21 cellular contexts compared by ENCODE assay signal in the genomic region with DNA sequence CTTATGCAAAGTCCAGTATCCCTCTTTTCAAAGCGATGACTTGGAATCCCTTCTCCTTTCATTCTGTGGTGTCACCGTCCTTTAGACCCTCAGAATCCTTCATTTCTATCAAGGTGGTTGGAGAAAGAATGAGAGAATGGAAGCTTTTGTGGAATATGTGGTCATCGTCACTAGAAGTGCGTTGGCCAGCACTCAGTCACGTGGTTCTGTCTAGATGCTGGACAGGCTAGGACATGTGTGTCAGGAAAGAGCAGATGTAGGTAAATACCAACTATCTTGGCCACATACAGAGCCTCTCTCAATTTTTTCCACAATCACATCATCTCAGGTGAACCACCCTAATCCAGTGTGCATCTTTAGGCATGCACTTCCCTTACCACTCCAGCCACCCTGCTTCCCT.
"Had no signal": no experiment of that assay in that cellular context is flagged by ENCODE, and none has a peak within 500 bp of the region (broad histone marks: within the 10 kb centered on the region; RNA-seq: fewer than 3 reads in every experiment).

No MANE protein-coding gene starts in this region.

- H3K9me3 Mint-ChIP-seq: activated CD4-positive, alpha-beta T cell treated with anti-CD3 and anti-CD28 coated beads, Interleukin-2, amount 10 ng/mL, durations not matched to agents 24 days and 14 days; activated CD8-positive, alpha-beta T cell treated with anti-CD3 and anti-CD28 coated beads for 36 hours; activated naive CD4-positive, alpha-beta T cell treated with anti-CD3 and anti-CD28 coated beads, Interleukin-2, amount 50 U/mL, for 72 hours; brain; central memory CD8-positive, alpha-beta T cell; neural progenitor cell had no signal

- H3K9me3 ChIP-seq: lower lobe of right lung, thoracic aorta, upper lobe of left lung had no signal

- H3K36me3 Mint-ChIP-seq: activated CD8-positive, alpha-beta memory T cell treated with anti-CD3 and anti-CD28 coated beads, Interleukin-2, amount 10 ng/mL, durations not matched to agents 7 days and 5 days; activated naive CD4-positive, alpha-beta T cell treated with anti-CD3 and anti-CD28 coated beads, Interleukin-2, amount 50 U/mL, for 72 hours; brain; naive thymus-derived CD4-positive, alpha-beta T cell; neural progenitor cell; stimulated activated memory B cell treated with anti-CD40 and anti-IgM and Interleukin-4, amounts not matched to agents 10 μg/mL and 1 μg/mL and 100 μg/mL, for 72 hours had no signal

- FAIRE-seq: kidney, small intestine had no signal

- H3K36me3 ChIP-seq: lower lobe of right lung, neural progenitor cell, thoracic aorta, upper lobe of left lung had no signal

- H3K4me3 Mint-ChIP-seq: activated CD4-positive, alpha-beta T cell treated with anti-CD3 and anti-CD28 coated beads, Interleukin-2, amount 10 ng/mL, durations not matched to agents 24 days and 14 days; activated CD8-positive, alpha-beta memory T cell treated with anti-CD3 and anti-CD28 coated beads, Interleukin-2, amount 10 ng/mL, durations not matched to agents 7 days and 5 days; activated CD8-positive, alpha-beta T cell treated with anti-CD3 and anti-CD28 coated beads for 36 hours; central memory CD8-positive, alpha-beta T cell; naive thymus-derived CD4-positive, alpha-beta T cell; neural progenitor cell; stimulated activated memory B cell treated with anti-CD40 and anti-IgM and Interleukin-4, amounts not matched to agents 10 μg/mL and 1 μg/mL and 100 μg/mL, for 72 hours had no signal

- H3K9ac ChIP-seq: neural progenitor cell had no signal

- H3K4me2 ChIP-seq: neural progenitor cell had no signal

- DNase-seq: activated CD4-positive, alpha-beta T cell treated with anti-CD3 and anti-CD28 coated beads, Interleukin-2, amount 10 ng/mL, durations not matched to agents 24 days and 14 days; activated CD8-positive, alpha-beta memory T cell treated with anti-CD3 and anti-CD28 coated beads, Interleukin-2, amount 10 ng/mL, durations not matched to agents 7 days and 5 days; activated CD8-positive, alpha-beta T cell treated with anti-CD3 and anti-CD28 coated beads for 36 hours; activated T-cell treated with anti-CD3 and anti-CD28 coated beads for 4 hours; aorta; kidney; lower lobe of right lung; naive thymus-derived CD4-positive, alpha-beta T cell; posterior cingulate gyrus; small intestine; stimulated activated CD4-positive, alpha-beta T cell treated with anti-CD3 and anti-CD28 coated beads, Interleukin-15, amount 100 ng/mL, for 24 hours; upper lobe of left lung had no signal

- H3K27ac ChIP-seq: coronary artery, lower lobe of right lung, neural progenitor cell, thoracic aorta, upper lobe of left lung had no signal

- H2AFZ ChIP-seq: neural progenitor cell had no signal

- H3K4me1 Mint-ChIP-seq: central memory CD8-positive, alpha-beta T cell; naive thymus-derived CD4-positive, alpha-beta T cell had no signal

- H3K27me3 Mint-ChIP-seq: activated CD4-positive, alpha-beta T cell treated with anti-CD3 and anti-CD28 coated beads, Interleukin-2, amount 10 ng/mL, durations not matched to agents 24 days and 14 days; activated CD8-positive, alpha-beta T cell treated with anti-CD3 and anti-CD28 coated beads for 36 hours had no signal

- ATAC-seq: activated CD4-positive, CD25-positive, alpha-beta regulatory T cell treated with anti-CD3 and anti-CD28 coated beads, Interleukin-2, amount 50 U/mL, for 24 hours; activated CD8-positive, alpha-beta memory T cell treated with anti-CD3 and anti-CD28 coated beads, Interleukin-2, amount 10 ng/mL, durations not matched to agents 7 days and 5 days; activated CD8-positive, alpha-beta T cell treated with anti-CD3 and anti-CD28 coated beads for 36 hours; activated naive CD4-positive, alpha-beta T cell treated with anti-CD3 and anti-CD28 coated beads, Interleukin-2, amount 50 U/mL, for 72 hours; lower lobe of right lung; naive thymus-derived CD4-positive, alpha-beta T cell; sciatic nerve; stimulated activated memory B cell treated with anti-CD40 and anti-IgM and Interleukin-4, amounts not matched to agents 10 μg/mL and 1 μg/mL and 100 μg/mL, for 72 hours had no signal

- H3K4me3 ChIP-seq: coronary artery, lower lobe of right lung, neural progenitor cell, thoracic aorta, upper lobe of left lung had no signal

- H3K4me1 ChIP-seq: lower lobe of right lung, upper lobe of left lung had no signal

- H3K27me3 ChIP-seq: neural progenitor cell, upper lobe of left lung had no signal

- H3K27ac Mint-ChIP-seq: activated CD4-positive, alpha-beta T cell treated with anti-CD3 and anti-CD28 coated beads, Interleukin-2, amount 10 ng/mL, durations not matched to agents 24 days and 14 days; activated CD8-positive, alpha-beta memory T cell treated with anti-CD3 and anti-CD28 coated beads, Interleukin-2, amount 10 ng/mL, durations not matched to agents 7 days and 5 days; activated CD8-positive, alpha-beta T cell treated with anti-CD3 and anti-CD28 coated beads for 36 hours; activated naive CD4-positive, alpha-beta T cell treated with anti-CD3 and anti-CD28 coated beads, Interleukin-2, amount 50 U/mL, for 72 hours; naive thymus-derived CD4-positive, alpha-beta T cell; stimulated activated memory B cell treated with anti-CD40 and anti-IgM and Interleukin-4, amounts not matched to agents 10 μg/mL and 1 μg/mL and 100 μg/mL, for 72 hours had no signal
